24 cellular contexts compared by ENCODE assay signal in the genomic region with DNA sequence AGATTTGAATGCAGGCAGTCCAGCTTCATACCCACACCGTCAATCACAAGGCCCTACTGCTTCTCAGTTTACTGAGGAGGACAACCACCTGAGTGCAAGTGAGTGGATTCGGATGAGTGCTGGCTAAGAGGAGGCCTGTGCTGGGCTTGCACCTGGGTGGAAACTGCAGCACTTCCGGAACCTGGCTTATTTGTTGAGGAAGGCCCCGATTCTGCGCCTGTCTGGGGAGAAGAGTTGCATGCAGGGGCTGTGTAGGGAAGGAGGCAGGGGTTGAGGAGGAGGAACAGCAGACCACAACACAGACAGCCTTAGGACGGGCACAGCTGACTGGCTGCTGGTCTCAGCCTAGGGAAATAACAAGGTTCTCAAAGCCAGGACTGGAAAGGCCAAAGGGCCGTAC.
"Had no signal": no experiment of that assay in that cellular context is flagged by ENCODE, and none has a peak within 500 bp of the region (broad histone marks: within the 10 kb centered on the region; RNA-seq: fewer than 3 reads in every experiment).

No MANE protein-coding gene starts in this region.

- H3K36me3 ChIP-seq: adrenal gland, ascending aorta, brain microvascular endothelial cell, ovary, prostate gland, tibial nerve had no signal

- H3K36me3 Mint-ChIP-seq: activated naive CD8-positive, alpha-beta T cell; naive B cell had no signal

- H3K4me3 Mint-ChIP-seq: activated CD8-positive, alpha-beta T cell treated with anti-CD3 and anti-CD28 coated beads, Interleukin-2, amount 10 ng/mL, durations not matched to agents 7 days and 5 days; activated naive CD8-positive, alpha-beta T cell; immature natural killer cell; naive B cell had no signal

- H3K27me3 Mint-ChIP-seq: activated naive CD8-positive, alpha-beta T cell had no signal

- DNase-seq: activated CD4-positive, alpha-beta T cell treated with anti-CD3 and anti-CD28 coated beads for 1 hour; activated CD4-positive, alpha-beta T cell treated with anti-CD3 and anti-CD28 coated beads, Interleukin-2, amount 50 U/mL, for 1 hour; activated CD8-positive, alpha-beta T cell treated with anti-CD3 and anti-CD28 coated beads, Interleukin-2, amount 10 ng/mL, durations not matched to agents 7 days and 5 days; activated naive CD4-positive, alpha-beta T cell; activated T-cell treated with anti-CD3 and anti-CD28 coated beads, Interleukin-2, amount 50 U/mL, for 1 hour; adrenal gland; brain microvascular endothelial cell; central memory CD4-positive, alpha-beta T cell; dermis blood vessel endothelial cell; effector CD8-positive, alpha-beta T cell; foreskin melanocyte; immature natural killer cell; naive B cell; ovary; right cardiac atrium; stimulated activated CD4-positive, alpha-beta T cell treated with anti-CD3 and anti-CD28 coated beads, Interleukin-4, amount 100 ng/mL, for 4 hours; stimulated activated naive CD8-positive, alpha-beta T cell treated with anti-CD3 and anti-CD28 coated beads, Interleukin-15, Interleukin-2, amounts not matched to agents 100 U/mL and 50 U/mL, for 24 hours; substantia nigra had no signal

- H3K4me1 Mint-ChIP-seq: naive B cell had no signal

- H3K27me3 ChIP-seq: adrenal gland, ascending aorta, brain microvascular endothelial cell, hepatocyte, ovary, tibial nerve had no signal

- H3K27ac ChIP-seq: adrenal gland, ascending aorta, brain microvascular endothelial cell, hepatocyte, ovary, prostate gland, tibial nerve had no signal

- H3K27ac Mint-ChIP-seq: activated CD8-positive, alpha-beta T cell treated with anti-CD3 and anti-CD28 coated beads, Interleukin-2, amount 10 ng/mL, durations not matched to agents 7 days and 5 days; immature natural killer cell; naive B cell had no signal

- H3K4me3 ChIP-seq: adrenal gland, ascending aorta, hepatocyte, lung, ovary, prostate gland, tibial nerve had no signal

- H3K4me1 ChIP-seq: prostate gland had no signal

- H3K9me3 Mint-ChIP-seq: immature natural killer cell, naive B cell had no signal

- H3K9me3 ChIP-seq: adrenal gland, ascending aorta, ovary, prostate gland, tibial nerve had no signal
